Comparison of ENCODE assay signal across 18 cellular contexts in genomic region chr5:88819332-88819999, GRCh38.
A peak's percentile ranks its signal among the peaks of the same experiment; 100 is the strongest.
DNase-seq lines count a peak whose midpoint lies in the region; ATAC-seq, FAIRE-seq and TF ChIP-seq lines count a peak whose summit lies in the region.
"Had no signal": no experiment of that assay in that cellular context is flagged by ENCODE, and none has a peak within 500 bp of the region (broad histone marks: within the 10 kb centered on the region; RNA-seq: fewer than 3 reads in every experiment).

No MANE protein-coding gene starts in this region.

- BruUV-seq in A673 (replicated peaks; lab: Mats Ljungman, UMichigan): no TSS peak

- intact Hi-C loops in A673 (cut with micrococcal nuclease; ENCODE audit: unreplicated experiment): no loop called here

- no peak overlapping the region for H3K9ac ChIP-seq in endodermal cell (ENCODE audit: extremely low read depth, low read length, poor library complexity, severe bottlenecking)

- in situ Hi-C loops in ACHN (cut with HindIII; ENCODE audit: low pct_ligation_motif_present, low pct_unique_long_range_greater_than_20kb, low sequenced_read_pairs): no loop called here

- FAIRE-seq in GM12891 (lab: Jason Lieb, UNC): peak; percentile 88
- FAIRE-seq: HepG2 had no signal

- H3K27ac Mint-ChIP-seq in endodermal cell: peak overlapping the region; percentile 6
- H3K27ac Mint-ChIP-seq: stimulated activated naive CD8-positive, alpha-beta T cell treated with anti-CD3 and anti-CD28 coated beads, Interleukin-15, Interleukin-2, amounts not matched to agents 100 ng/mL and 50 ng/mL, for 24 hours had no signal

- WGBS in endodermal cell (ENCODE audit: insufficient coverage in 1 of 2, insufficient read length in 1 of 2), 2 experiments: 80 to 92% methylated on average over 2 to 4 of the region's 4 CpGs

- no peaks in the 10 kb centered on the region for H3K27me3 Mint-ChIP-seq in endodermal cell (ENCODE audit: insufficient read depth)

- TF ChIP-seq CTCF in endodermal cell (conservative IDR thresholded peaks at IDR 0.05) (no peak), A673 (conservative IDR thresholded peaks at IDR 0.05; ENCODE audit: low read depth, low read length) (no peak)

- H3K9me3 Mint-ChIP-seq in endodermal cell: no peaks in the 10 kb centered on the region
- H3K9me3 Mint-ChIP-seq: natural killer cell; stimulated activated naive CD8-positive, alpha-beta T cell treated with anti-CD3 and anti-CD28 coated beads, Interleukin-15, Interleukin-2, amounts not matched to agents 100 ng/mL and 50 ng/mL, for 24 hours had no signal

- H3K27me3 ChIP-seq in endodermal cell (ENCODE audit: control insufficient read depth, insufficient read depth, low read length, poor library complexity, severe bottlenecking) (no peaks in the 10 kb centered on the region), A673 (replicated peaks; ENCODE audit: insufficient read depth, low read depth, low read length, poor library complexity) (no peaks in the 10 kb centered on the region)
- H3K27me3 ChIP-seq: heart left ventricle had no signal

- H3K36me3 ChIP-seq in endodermal cell (ENCODE audit: control insufficient read depth, insufficient read depth, low read length): no peaks in the 10 kb centered on the region
- H3K36me3 ChIP-seq in A673 (ENCODE audit: insufficient read depth, low read length, poor library complexity, severe bottlenecking): no peaks in the 10 kb centered on the region
- H3K36me3 ChIP-seq: right lobe of liver had no signal

- CTCF ChIA-PET in A673 (lab: Charles Lee): no interaction called here

- 0 out of 2 replicates have a peak, but pooled peaks have one; percentile 8 for TF ChIP-seq POLR2A in GM12891 (IDR thresholded peaks at IDR 0.05; ENCODE audit: low read depth, low read length)

- peak; percentile 42 for ATAC-seq in GM21717 (IDR thresholded peaks at IDR 0.05; ENCODE audit: unreplicated experiment)
- ATAC-seq: heart left ventricle, HepG2, left colon, natural killer cell, right lobe of liver had no signal

- no peaks in the 10 kb centered on the region for H3K4me1 ChIP-seq in endodermal cell (ENCODE audit: control insufficient read depth, insufficient read depth, low read length)
- H3K4me1 ChIP-seq in A673 (ENCODE audit: insufficient read depth, low read length, poor library complexity, severe bottlenecking): no peaks in the 10 kb centered on the region

- H3K27ac ChIP-seq in endodermal cell (ENCODE audit: low read depth, low read length) (no peak overlapping the region), A673 (ENCODE audit: low read depth, low read length, poor library complexity, severe bottlenecking) (no peak overlapping the region)
- H3K27ac ChIP-seq: right lobe of liver had no signal

- POLR2A ChIA-PET in A673 (lab: Charles Lee; ENCODE audit: low non-redundant PET): no interaction called here

- peaks cover 9% of the 10 kb centered on the region for H3K4me1 Mint-ChIP-seq in endodermal cell

- no peaks in the 10 kb centered on the region for H3K36me3 Mint-ChIP-seq in endodermal cell (ENCODE audit: low read depth)
- H3K36me3 Mint-ChIP-seq: natural killer cell had no signal

- H3K9me3 ChIP-seq in endodermal cell (ENCODE audit: control insufficient read depth, low read length) (no peaks in the 10 kb centered on the region), A673 (ENCODE audit: low read depth, low read length, poor library complexity, severe bottlenecking) (no peaks in the 10 kb centered on the region)
- H3K9me3 ChIP-seq: heart left ventricle, right lobe of liver had no signal

- H3K4me3 ChIP-seq in endodermal cell (ENCODE audit: low read length) (no peak overlapping the region), A673 (ENCODE audit: low read depth, low read length, poor library complexity, severe bottlenecking) (no peak overlapping the region)
- H3K4me3 ChIP-seq: heart left ventricle, right lobe of liver had no signal

- DNase-seq in GM12891 (ENCODE audit: insufficient read length, low spot score) (no peak), HT1080 (ENCODE audit: low read depth) (peak; percentile 6), endodermal cell (no peak), ACHN (no peak), A673 (ENCODE audit: low spot score) (no peak), amniotic stem cell (lab: John Stamatoyannopoulos, UW) (no peak), NCI-H2227 treated with DMSO at 0.1 percent for 48 hours (lab: John Stamatoyannopoulos, UW) (no peak)
- DNase-seq: activated naive CD4-positive, alpha-beta T cell treated with Interleukin-2 at 50 U/mL for 16 hours; heart left ventricle; left colon; natural killer cell; NCI-H1436; NCI-H510A treated with DMSO at 0.1 percent for 48 hours; right lobe of liver; stimulated activated CD4-positive, alpha-beta T cell treated with anti-CD3 and anti-CD28 coated beads, Interleukin-4, amount 100 ng/mL, for 24 hours had no signal

- H3K4me3 Mint-ChIP-seq in endodermal cell: no peak overlapping the region
- H3K4me3 Mint-ChIP-seq: natural killer cell; stimulated activated naive CD8-positive, alpha-beta T cell treated with anti-CD3 and anti-CD28 coated beads, Interleukin-15, Interleukin-2, amounts not matched to agents 100 ng/mL and 50 ng/mL, for 24 hours had no signal

TF ChIP-seq in GM12891, 5 proteins besides CTCF, POLR2A, EP300 and RAD21:
- no peak for TF ChIP-seq SPI1 (IDR thresholded peaks at IDR 0.05; ENCODE audit: low read depth, low read length)
- no peak for TF ChIP-seq TAF1 (IDR thresholded peaks at IDR 0.05; ENCODE audit: low read depth, low read length)
- no peak for TF ChIP-seq POLR2AphosphoS5 (IDR thresholded peaks at IDR 0.05; ENCODE audit: low read depth, low read length)
- TF ChIP-seq POU2F2 (IDR thresholded peaks at IDR 0.05; ENCODE audit: low read depth, low read length): no peak
- no peak for TF ChIP-seq PAX5 (IDR thresholded peaks at IDR 0.05; ENCODE audit: insufficient read depth, low read length, severe bottlenecking)
